Comparison of ENCODE assay signal across 11 cellular contexts in the genomic region with DNA sequence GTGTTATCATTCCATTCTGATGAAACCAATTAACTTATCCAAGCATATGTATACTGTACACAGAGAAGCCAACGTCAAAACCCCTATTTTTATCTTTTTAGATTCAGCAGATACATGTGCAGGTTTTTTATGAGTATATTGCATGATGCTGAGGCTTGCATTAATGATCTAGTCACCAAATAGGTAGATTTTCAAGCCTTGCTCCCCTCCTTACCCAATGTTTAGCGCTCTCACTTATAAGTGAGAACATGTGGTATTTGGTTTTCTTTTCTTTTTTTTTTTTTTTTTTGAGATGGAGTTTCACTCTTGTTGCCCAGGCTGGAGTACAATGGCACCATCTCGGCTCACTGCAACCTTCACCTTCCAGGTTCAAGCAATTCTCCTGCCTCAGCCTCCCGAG. TPM values are rescaled to one million over a fixed set of nuclear protein-coding genes. Genes with fewer than 3 reads are reported as not detected.
"Had no signal": no experiment of that assay in that cellular context is flagged by ENCODE, and none has a peak within 500 bp of the region (broad histone marks: within the 10 kb centered on the region; RNA-seq: fewer than 3 reads in every experiment).

No MANE protein-coding gene starts in this region.

RNA-seq across cellular contexts. Expression of gene NCR1, which starts 1.7 kb away (rescaled TPM):
- total RNA-seq: OCI-LY7, PC-3, PC-9, Right ventricle myocardium inferior, Right ventricle myocardium superior, RPMI7951, SJCRH30, SJSA1, SK-MEL-5 had no signal
- polyA plus RNA-seq: SK-N-SH had no signal

RNA-seq across cellular contexts. Expression of gene FCAR, which starts 30.2 kb away (rescaled TPM):
- total RNA-seq: OCI-LY7, PC-3, PC-9, Peyer's patch, RPMI7951, SJCRH30, SJSA1, SK-MEL-5 had no signal
- polyA plus RNA-seq: SK-N-SH had no signal

RNA-seq across cellular contexts. Expression of gene NLRP7, which starts 43.1 kb away (rescaled TPM):
- total RNA-seq: PC-3, Peyer's patch, Right ventricle myocardium inferior, Right ventricle myocardium superior, RPMI7951, SJSA1 had no signal
- polyA plus RNA-seq: SK-N-SH had no signal

RNA-seq across cellular contexts. Expression of gene KIR3DL2, which starts 54.0 kb away (rescaled TPM):
- total RNA-seq: OCI-LY7, PC-3, PC-9, Peyer's patch, Right ventricle myocardium inferior, Right ventricle myocardium superior, RPMI7951, SJCRH30, SJSA1, SK-MEL-5 had no signal
- polyA plus RNA-seq: SK-N-SH had no signal
